ENCODE assay signal across 18 cellular contexts in genomic region chr10:129440247-129440646, GRCh38. TPM values are rescaled to one million over a fixed set of nuclear protein-coding genes. Genes with fewer than 3 reads are reported as not detected.
DNase-seq lines count a peak whose midpoint lies in the region; TF ChIP-seq lines count a peak whose summit lies in the region.
"Had no signal": no experiment of that assay in that cellular context is flagged by ENCODE, and none has a peak within 500 bp of the region (broad histone marks: within the 10 kb centered on the region; RNA-seq: fewer than 3 reads in every experiment).

No MANE protein-coding gene starts in this region.

- no peak for TF ChIP-seq POLR2A in Peyer's patch (IDR thresholded peaks at IDR 0.05)

- H3K36me3 ChIP-seq in Peyer's patch: no peaks in the 10 kb centered on the region

- no peak for TF ChIP-seq CTCF in Peyer's patch (IDR thresholded peaks at IDR 0.05)

- H3K9me3 ChIP-seq in Peyer's patch: no peaks in the 10 kb centered on the region

- H3K4me1 ChIP-seq in Peyer's patch: no peaks in the 10 kb centered on the region

- no peaks in the 10 kb centered on the region for H3K27me3 ChIP-seq in Peyer's patch

- no peak overlapping the region for H3K4me3 ChIP-seq in Peyer's patch

- DNase-seq in SHP77 (lab: John Stamatoyannopoulos, UW): peak; percentile 1 to 7
- no peak for DNase-seq in SHP77 treated with DMSO at 0.1 percent for 48 hours (lab: John Stamatoyannopoulos, UW)
- peak; percentile 59 for DNase-seq in Daoy (ENCODE audit: low read depth)
- DNase-seq in NCI-H2171 (lab: John Stamatoyannopoulos, UW): peak; percentile 49
- DNase-seq in myocyte (ENCODE audit: low read depth): peak; percentile 91
- no peak for DNase-seq in NCI-H2196 treated with DMSO at 0.1 percent for 48 hours (lab: John Stamatoyannopoulos, UW; ENCODE audit: unreplicated experiment)
- no peak for DNase-seq in Peyer's patch
- DNase-seq in GF-D8 (lab: John Stamatoyannopoulos, UW): no peak
- DNase-seq: Calu3; CD4-positive, alpha-beta memory T cell; DND-41; GOT3; KG1; MV-4-11; NCI-H187; NCI-H446; NCI-H69; T1000 had no signal

- H3K27ac ChIP-seq in Peyer's patch: no peak overlapping the region

RNA-seq across cellular contexts. Expression of gene MGMT, which starts 26.8 kb away (rescaled TPM):
- 14.9 and 15.6 TPM in 2 replicates for total RNA-seq in Daoy (2014; rRNA removed; shearing (Covaris generic))
- total RNA-seq in myocyte (18.7 and 20.9 TPM in 2 replicates), Peyer's patch (10 to 100 TPM; 24.5 to 43.7 (median 35.3) TPM)
- polyA plus RNA-seq in myocyte (2012): 19.4 TPM

Comparison
In these comparisons a context has a peak if more than half of its experiments do, and no peak if none do; other contexts are left out.
1. DNase-seq: peak in SHP77 (2 of 2), Daoy (single experiment), NCI-H2171 (single experiment) and myocyte (single experiment); none in SHP77 treated with DMSO at 0.1 percent for 48 hours (single experiment), NCI-H2196 treated with DMSO at 0.1 percent for 48 hours (single experiment), Peyer's patch (0 of 3) and GF-D8 (single experiment).